16 cellular contexts compared by ENCODE assay signal in genomic region chr11:27242591-27242990, GRCh38.
DNase-seq lines count a peak whose midpoint lies in the region; ATAC-seq and TF ChIP-seq lines count a peak whose summit lies in the region.
"Had no signal": no experiment of that assay in that cellular context is flagged by ENCODE, and none has a peak within 500 bp of the region (broad histone marks: within the 10 kb centered on the region; RNA-seq: fewer than 3 reads in every experiment).

No MANE protein-coding gene starts in this region.

- TF ChIP-seq POLR2A in body of pancreas (IDR thresholded peaks at IDR 0.05) = no peak

- peaks cover 53% of the 10 kb centered on the region for H3K4me1 ChIP-seq in GM23248 (ENCODE audit: insufficient read depth)
- H3K4me1 ChIP-seq in Panc1 (ENCODE audit: control insufficient read depth, insufficient read depth, low read length) = no peaks in the 10 kb centered on the region; the same call in 1 of the 2 replicates
- H3K4me1 ChIP-seq in smooth muscle cell (ENCODE audit: low read depth) = no peaks in the 10 kb centered on the region
- H3K4me1 ChIP-seq in body of pancreas = no peaks in the 10 kb centered on the region
- H3K4me1 ChIP-seq: right lobe of liver had no signal

- H3K27ac ChIP-seq in GM23248 (peak overlapping the region; percentile 95), Panc1 (ENCODE audit: low read length) (peak overlapping the region; percentile 31; the same call in 1 of the 2 replicates), smooth muscle cell (ENCODE audit: low read depth) (peak overlapping the region; percentile 73), body of pancreas (no peak overlapping the region)
- H3K27ac ChIP-seq: left ventricle myocardium inferior, right lobe of liver had no signal

- in situ Hi-C loops in GM23248 (cut with MboI) = no loop called here
- in situ Hi-C loops in Panc1 (cut with HindIII; ENCODE audit: low pct_unique_long_range_greater_than_20kb, low sequenced_read_pairs) = no loop called here

- peaks cover 54% of the 10 kb centered on the region for H3F3A ChIP-seq in GM23248 (ENCODE audit: insufficient read depth)
- H3F3A ChIP-seq in smooth muscle cell (ENCODE audit: low read depth) = peaks cover 4% of the 10 kb centered on the region

- H3K27me3 ChIP-seq in GM23248 (replicated peaks; ENCODE audit: insufficient read depth) = no peaks in the 10 kb centered on the region
- H3K27me3 ChIP-seq in Panc1 (ENCODE audit: control insufficient read depth, insufficient read depth, low read length) = no peaks in the 10 kb centered on the region
- H3K27me3 ChIP-seq in smooth muscle cell (ENCODE audit: low read depth) = no peaks in the 10 kb centered on the region
- H3K27me3 ChIP-seq in body of pancreas = no peaks in the 10 kb centered on the region
- H3K27me3 ChIP-seq: right lobe of liver had no signal

- H2AFZ ChIP-seq in GM23248 (no peak overlapping the region), smooth muscle cell (ENCODE audit: low read depth) (no peak overlapping the region)

- intact Hi-C loops in Panc1 (cut with micrococcal nuclease; ENCODE audit: unreplicated experiment) = no loop called here
- intact Hi-C loops in body of pancreas (cut with DNase I) = no loop called here

- no peaks in the 10 kb centered on the region for H3K36me3 ChIP-seq in GM23248 (ENCODE audit: low read depth)
- H3K36me3 ChIP-seq in Panc1 (ENCODE audit: control insufficient read depth, insufficient read depth, low read length) = no peaks in the 10 kb centered on the region
- H3K36me3 ChIP-seq in smooth muscle cell (ENCODE audit: low read depth) = no peaks in the 10 kb centered on the region
- no peaks in the 10 kb centered on the region for H3K36me3 ChIP-seq in body of pancreas (replicated peaks in 1 of 2; ENCODE audit: insufficient read depth in 1 of 2, low read depth in 2 of 2)
- H3K36me3 ChIP-seq: left ventricle myocardium inferior, right lobe of liver had no signal

- CTCF ChIA-PET in Panc1 (lab: Charles Lee) = no interaction called here

- H3K9me3 ChIP-seq in GM23248 (ENCODE audit: low read depth) (no peaks in the 10 kb centered on the region), Panc1 (ENCODE audit: control insufficient read depth, insufficient read depth, low read depth, low read length) (no peaks in the 10 kb centered on the region), smooth muscle cell (replicated peaks; ENCODE audit: low read depth) (no peaks in the 10 kb centered on the region), body of pancreas (no peaks in the 10 kb centered on the region)
- H3K9me3 ChIP-seq: left ventricle myocardium inferior, right lobe of liver had no signal

- H4K20me1 ChIP-seq in GM23248 (ENCODE audit: insufficient read depth) (no peaks in the 10 kb centered on the region), smooth muscle cell (ENCODE audit: low read depth) (no peaks in the 10 kb centered on the region)

- WGBS in GM23248 (ENCODE audit: low coverage in 1 of 2, low lambda C conversion rate in 2 of 2, missing lambda C conversion rate in 2 of 2), 2 experiments = 0% methylated on average over 1 of the region's 1 CpG
- WGBS in smooth muscle cell (ENCODE audit: low lambda C conversion rate) = 20% methylated on average over 1 of the region's 1 CpG
- WGBS in body of pancreas, 2 donors = 48 to 59% methylated on average over 1 of the region's 1 CpG

- POLR2A ChIA-PET in Panc1 (lab: Charles Lee) = no interaction called here

- ATAC-seq in Panc1 (no peak), HG03432 (IDR thresholded peaks at IDR 0.05; ENCODE audit: unreplicated experiment) (no peak), body of pancreas (no peak)
- ATAC-seq: right lobe of liver had no signal

- H3K4me2 ChIP-seq in GM23248 (ENCODE audit: unreplicated experiment) (peak overlapping the region; percentile 26), smooth muscle cell (peak overlapping the region; percentile 2)

- H3K9ac ChIP-seq in GM23248 = peak overlapping the region; percentile 74
- H3K9ac ChIP-seq in smooth muscle cell (ENCODE audit: low read depth) = no peak overlapping the region

- TF ChIP-seq CTCF in Panc1 (IDR thresholded peaks at IDR 0.05) = no peak
- TF ChIP-seq CTCF in choroid plexus epithelial cell (conservative IDR thresholded peaks at IDR 0.05; ENCODE audit: low read depth, low read length) = no peak
- no peak for TF ChIP-seq CTCF in smooth muscle cell (IDR thresholded peaks at IDR 0.05; ENCODE audit: borderline replicate concordance, insufficient read depth, poor library complexity, severe bottlenecking)
- TF ChIP-seq CTCF in body of pancreas (IDR thresholded peaks at IDR 0.05) = no peak

- H3K9me2 ChIP-seq in GM23248 (ENCODE audit: insufficient read depth) = no peaks in the 10 kb centered on the region; the same call in 1 of the 2 replicates

- H3K79me2 ChIP-seq in GM23248 (ENCODE audit: insufficient read depth) (no peaks in the 10 kb centered on the region), smooth muscle cell (ENCODE audit: low read depth) (no peaks in the 10 kb centered on the region)

- DNase-seq in GM23248 = peak; percentile 95
- no peak for DNase-seq in Panc1 (ENCODE audit: low read depth, low spot score)
- DNase-seq in choroid plexus epithelial cell (ENCODE audit: low read depth) = peak; percentile 44
- no peak for DNase-seq in smooth muscle cell (lab: John Stamatoyannopoulos, UW; ENCODE audit: unreplicated experiment)
- no peak for DNase-seq in stimulated activated CD4-positive, alpha-beta T cell treated with anti-CD3 and anti-CD28 coated beads, Interleukin-4, amount 100 ng/mL, for 24 hours
- no peak for DNase-seq in body of pancreas
- DNase-seq: activated B cell treated with CpG ODN at 0.5 μM for 24 hours; activated CD8-positive, alpha-beta memory T cell treated with anti-CD3 and anti-CD28 coated beads, Interleukin-2, amount 50 U/mL, for 48 hours; CD4-positive, alpha-beta T cell; GDM1; hypothalamus; left ventricle myocardium inferior; NCI-H526; right lobe of liver; SIG-M5 had no signal

- no TSS peak for BruUV-seq in Panc1 (replicated peaks; lab: Mats Ljungman, UMichigan)

- H3K4me3 ChIP-seq in GM23248 (no peak overlapping the region), Panc1 (ENCODE audit: low read depth in 2 of 2, low read length in 2 of 2) (no peak overlapping the region), choroid plexus epithelial cell (ENCODE audit: low read depth, low read length) (no peak overlapping the region), smooth muscle cell (no peak overlapping the region), body of pancreas (no peak overlapping the region)
- H3K4me3 ChIP-seq: left ventricle myocardium inferior, right lobe of liver had no signal

Comparison
In these comparisons a context has a peak if more than half of its experiments do, and no peak if none do; other contexts are left out.
1. DNase-seq: peak in GM23248 (single experiment) and choroid plexus epithelial cell (single experiment); none in Panc1 (single experiment), smooth muscle cell (single experiment), stimulated activated CD4-positive, alpha-beta T cell treated with anti-CD3 and anti-CD28 coated beads, Interleukin-4, amount 100 ng/mL, for 24 hours (single experiment) and body of pancreas (0 of 4).
2. H3K27ac ChIP-seq: peak in GM23248 (single experiment), Panc1 (single experiment) and smooth muscle cell (single experiment); none in body of pancreas (0 of 4).